Comparison of ENCODE assay signal across 8 cellular contexts in the genomic region with DNA sequence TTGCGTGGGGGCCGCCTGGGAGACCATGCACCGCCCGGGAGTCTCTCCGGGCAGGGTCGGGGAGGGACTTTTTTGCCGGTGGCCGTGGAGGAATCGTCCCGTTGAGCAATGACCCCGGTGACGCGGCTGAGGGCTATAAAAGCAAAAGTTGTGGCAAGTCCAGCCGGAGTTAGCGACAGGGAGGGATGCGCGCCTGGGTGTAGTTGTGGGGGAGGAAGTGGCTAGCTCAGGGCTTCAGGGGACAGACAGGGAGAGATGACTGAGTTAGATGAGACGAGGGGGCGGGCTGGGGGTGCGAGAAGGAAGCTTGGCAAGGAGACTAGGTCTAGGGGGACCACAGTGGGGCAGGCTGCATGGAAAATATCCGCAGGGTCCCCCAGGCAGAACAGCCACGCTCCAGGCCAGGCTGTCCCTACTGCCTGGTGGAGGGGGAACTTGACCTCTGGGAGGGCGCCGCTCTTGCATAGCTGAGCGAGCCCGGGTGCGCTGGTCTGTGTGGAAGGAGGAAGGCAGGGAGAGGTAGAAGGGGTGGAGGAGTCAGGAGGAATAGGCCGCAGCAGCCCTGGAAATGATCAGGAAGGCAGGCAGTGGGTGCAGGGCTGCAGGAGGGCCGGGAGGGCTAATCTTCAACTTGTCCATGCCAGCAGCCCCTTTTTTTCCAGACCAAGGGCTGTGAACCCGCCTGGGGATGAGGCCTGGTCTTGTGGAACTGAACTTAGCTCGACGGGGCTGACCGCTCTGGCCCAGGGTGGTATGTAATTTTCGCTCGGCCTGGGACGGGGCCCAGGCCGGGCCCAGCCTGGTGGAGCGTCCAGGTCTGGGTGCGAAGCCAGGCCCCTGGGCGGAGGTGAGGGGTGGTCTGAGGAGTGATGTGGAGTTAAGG. TPM values are rescaled to one million over a fixed set of nuclear protein-coding genes. Genes with fewer than 3 reads are reported as not detected.
DNase-seq lines count a peak whose midpoint lies in the region; ATAC-seq lines count a peak whose summit lies in the region.

Gene NEAT1, plus strand, starts transcription at position 166 of the 883 bp plus-strand sequence.

- H3K27me3 Mint-ChIP-seq in activated CD4-positive, alpha-beta T cell treated with anti-CD3 and anti-CD28 coated beads for 36 hours = peaks cover 6% of the 10 kb centered on the region

- H3K27ac Mint-ChIP-seq in activated CD4-positive, alpha-beta T cell treated with anti-CD3 and anti-CD28 coated beads for 36 hours = peak within 1 kb of the TSS; percentile 99

- H3K36me3 Mint-ChIP-seq in activated CD4-positive, alpha-beta T cell treated with anti-CD3 and anti-CD28 coated beads for 36 hours (ENCODE audit: low read depth) = peaks cover 63% of the 10 kb centered on the region

- H3K9me3 Mint-ChIP-seq in activated CD4-positive, alpha-beta T cell treated with anti-CD3 and anti-CD28 coated beads for 36 hours (ENCODE audit: low read depth) = no peaks in the 10 kb centered on the region

- peak; percentile 10 for ATAC-seq in GM19468 (IDR thresholded peaks at IDR 0.05; ENCODE audit: extremely low read depth, unreplicated experiment)
- peak; percentile 15 for ATAC-seq in activated CD4-positive, alpha-beta T cell treated with anti-CD3 and anti-CD28 coated beads for 36 hours
- ATAC-seq in GM21619 (IDR thresholded peaks at IDR 0.05; ENCODE audit: unreplicated experiment) = no peak

- intact Hi-C loops in activated CD4-positive, alpha-beta T cell treated with anti-CD3 and anti-CD28 coated beads for 36 hours (cut with DNase I, micrococcal nuclease) = loop anchor here (1.0 to 10.0 kb wide), 7 partner anchors 49 to 566 kb away; partner anchors contain the start of genes CCDC85B (in 1 of the 2), RELA (in 1 of the 2) and ZNRD2 (in 1 of the 2)

- DNase-seq in 8988T (peak; percentile 63), NCI-H2227 treated with DMSO at 0.1 percent for 48 hours (lab: John Stamatoyannopoulos, UW) (peak; percentile 91), cerebellum (ENCODE audit: low spot score) (peak; percentile 67), kidney tubule cell (ENCODE audit: low spot score) (peak; percentile 94)
- DNase-seq in activated CD4-positive, alpha-beta T cell treated with anti-CD3 and anti-CD28 coated beads for 36 hours = peak; percentile 98
- peak; percentile 85 to 92 for DNase-seq in stimulated activated CD4-positive, alpha-beta T cell treated with anti-CD3 and anti-CD28 coated beads, Interleukin-1b, Interleukin-23, amount 100 ng/mL, for 1 hour (ENCODE audit: low read depth in 2 of 2)

- peak within 1 kb of the TSS; percentile 100 for H3K4me3 Mint-ChIP-seq in activated CD4-positive, alpha-beta T cell treated with anti-CD3 and anti-CD28 coated beads for 36 hours

- peaks cover 35% of the 10 kb centered on the region for H3K4me1 Mint-ChIP-seq in activated CD4-positive, alpha-beta T cell treated with anti-CD3 and anti-CD28 coated beads for 36 hours

- POLR2A ChIA-PET in activated CD4-positive, alpha-beta T cell treated with anti-CD3 and anti-CD28 coated beads for 36 hours (lab: Charles Lee) = interaction anchor here (0.6 to 18.5 kb wide), 15 partner anchors 9 to 1151 kb away, joined by 3 to 1637 read pairs (median 3); partner anchors contain the start of genes EHBP1L1, MALAT1 and SLC25A45

- CTCF ChIA-PET in activated CD4-positive, alpha-beta T cell treated with anti-CD3 and anti-CD28 coated beads for 36 hours (lab: Charles Lee) = interaction anchor here (0.6 to 12.0 kb wide), 7 partner anchors 49 to 460 kb away, joined by 3 to 209 read pairs (median 3); partner anchors contain the start of gene MALAT1

RNA-seq across cellular contexts. Expression of gene NEAT1, which starts in this region (rescaled TPM):
- 100 to 1,000 TPM; 435 to 569 TPM for total RNA-seq in activated CD4-positive, alpha-beta T cell treated with anti-CD3 and anti-CD28 coated beads for 36 hours
- 17.0 TPM for total RNA-seq in cerebellum

Comparison
In these comparisons a context has a peak if more than half of its experiments do, and no peak if none do; other contexts are left out.
1. RNA of gene NEAT1 (total RNA-seq): 435 to 569 TPM in activated CD4-positive, alpha-beta T cell treated with anti-CD3 and anti-CD28 coated beads for 36 hours; 17.0 TPM in cerebellum (single experiment); every median in the first group is over 10 times any median in the second.
2. Peak in every context shown above with its lines, with median percentiles within 50 percentile points of each other: DNase-seq.